Comparison of ENCODE assay signal across 36 cellular contexts in the genomic region with DNA sequence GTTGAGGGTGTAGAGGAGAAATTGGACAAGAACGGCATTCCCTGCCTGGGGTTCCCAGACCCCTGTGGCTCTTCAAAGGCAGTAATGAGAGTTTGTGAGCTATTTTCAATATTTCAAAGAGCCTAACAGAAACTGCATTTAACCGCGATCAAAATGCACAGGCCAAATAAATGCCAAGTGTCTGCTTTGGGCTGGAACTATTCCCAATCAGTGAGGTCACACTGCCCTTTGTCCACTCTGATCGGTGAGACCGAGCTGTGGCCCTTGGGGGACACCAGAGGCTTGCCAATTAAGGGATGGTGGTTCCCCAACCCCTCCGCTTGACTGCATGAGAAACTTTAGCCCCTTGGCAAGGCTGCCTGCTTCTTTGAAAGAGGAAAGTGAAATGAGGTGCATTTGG. TPM values are rescaled to one million over a fixed set of nuclear protein-coding genes. Genes with fewer than 3 reads are reported as not detected.
"Had no signal": no experiment of that assay in that cellular context is flagged by ENCODE, and none has a peak within 500 bp of the region (broad histone marks: within the 10 kb centered on the region; RNA-seq: fewer than 3 reads in every experiment).

No MANE protein-coding gene starts in this region.

- H3K27me3 ChIP-seq: MG63 had no signal

- H3K4me3 ChIP-seq: MG63 had no signal

- H3K36me3 ChIP-seq: MG63 had no signal

- DNase-seq: Karpas-422, Kasumi-1, KG1, MG63, MM.1S, NCI-H1048, NCI-H1092, NCI-H1092 treated with DMSO at 0.1 percent for 48 hours, NCI-H1105, NCI-H1105 treated with DMSO at 0.1 percent for 48 hours, NCI-H1417, NCI-H1417 treated with DMSO at 0.1 percent for 48 hours, NCI-H1436, NCI-H1436 treated with DMSO at 0.1 percent for 48 hours, NCI-H146, NCI-H1694, NCI-H1694 treated with DMSO at 0.1 percent for 48 hours, NCI-H187, NCI-H187 treated with DMSO at 0.1 percent for 48 hours, NCI-H1930, NCI-H2029, NCI-H2029 treated with DMSO at 0.1 percent for 48 hours, NCI-H2081, NCI-H2081 treated with DMSO at 0.1 percent for 48 hours, NCI-H2107, NCI-H2171, NCI-H2171 treated with DMSO at 0.1 percent for 48 hours, NCI-H2227 treated with DMSO at 0.1 percent for 48 hours, NCI-H226, NCI-H345, NCI-H446, NCI-H446 treated with DMSO at 0.1 percent for 48 hours had no signal

- H3K9me3 ChIP-seq: MG63 had no signal

- H3K4me2 ChIP-seq: KMS-11 had no signal

- H3K27ac ChIP-seq: KMS-11 had no signal

RNA-seq across cellular contexts. Expression of a gene that starts 20.3 kb away (rescaled TPM):
- total RNA-seq: LHCN-M2, MCF 10A, NCI-H460 had no signal

RNA-seq across cellular contexts. Expression of a gene that starts 32.0 kb away (rescaled TPM):
- total RNA-seq: LHCN-M2, MCF 10A, NCI-H460 had no signal
